8 cellular contexts compared by ENCODE assay signal in genomic region chr11:59754494-59754858, GRCh38. TPM values are rescaled to one million over a fixed set of nuclear protein-coding genes. Genes with fewer than 3 reads are reported as not detected.
A peak's percentile ranks its signal among the peaks of the same experiment; 100 is the strongest.
DNase-seq lines count a peak whose midpoint lies in the region; ATAC-seq and TF ChIP-seq lines count a peak whose summit lies in the region.

No MANE protein-coding gene starts in this region.

- H3K4me1 Mint-ChIP-seq in activated B cell treated with CpG ODN at 0.5 μM for 24 hours (peaks cover 28% of the 10 kb centered on the region), endothelial cell (ENCODE audit: unreplicated experiment) (peaks cover 43% of the 10 kb centered on the region)
- H3K4me1 Mint-ChIP-seq in natural killer cell treated with Interleukin-12 subunit alpha and Interleukin-12 subunit beta and Interleukin-15 and Interleukin-18, amount 100 ng/mL, for 72 hours (ENCODE audit: low read depth in 2 of 2) = peaks cover 28 to 35% of the 10 kb centered on the region in 2 donors

- no peaks in the 10 kb centered on the region for H3K9me3 Mint-ChIP-seq in activated B cell treated with CpG ODN at 0.5 μM for 24 hours
- no peaks in the 10 kb centered on the region for H3K9me3 Mint-ChIP-seq in endothelial cell (ENCODE audit: unreplicated experiment)
- H3K9me3 Mint-ChIP-seq in natural killer cell treated with Interleukin-12 subunit alpha and Interleukin-12 subunit beta and Interleukin-15 and Interleukin-18, amount 100 ng/mL, for 72 hours = no peaks in the 10 kb centered on the region

- peak overlapping the region; percentile 90 for H3K4me3 Mint-ChIP-seq in activated B cell treated with CpG ODN at 0.5 μM for 24 hours
- H3K4me3 Mint-ChIP-seq in endothelial cell (ENCODE audit: unreplicated experiment) = peak overlapping the region; percentile 95
- H3K4me3 Mint-ChIP-seq in natural killer cell treated with Interleukin-12 subunit alpha and Interleukin-12 subunit beta and Interleukin-15 and Interleukin-18, amount 100 ng/mL, for 72 hours = peak overlapping the region; percentile 96

- CTCF ChIA-PET in activated B cell treated with CpG ODN at 0.5 μM for 24 hours (lab: Charles Lee) = interaction anchor here (1.0 to 7.3 kb wide), 10 partner anchors 12 to 375 kb away, joined by 3 to 112 read pairs (median 3); partner anchors contain the start of gene MRPL16

- intact Hi-C loops in activated B cell treated with CpG ODN at 0.5 μM for 24 hours (cut with micrococcal nuclease) = loop anchor here (1.0 to 10.0 kb wide), 10 partner anchors 18 to 496 kb away; partner anchors contain the start of genes MRPL16, MS4A6A and PATL1

- H3K27ac Mint-ChIP-seq in activated B cell treated with CpG ODN at 0.5 μM for 24 hours (peak overlapping the region; percentile 62), endothelial cell (ENCODE audit: unreplicated experiment) (peak overlapping the region; percentile 58)
- H3K27ac Mint-ChIP-seq in natural killer cell treated with Interleukin-12 subunit alpha and Interleukin-12 subunit beta and Interleukin-15 and Interleukin-18, amount 100 ng/mL, for 72 hours = peak overlapping the region; percentile 63 to 70

- in situ Hi-C loops in ACHN (cut with HindIII; ENCODE audit: low pct_ligation_motif_present, low pct_unique_long_range_greater_than_20kb, low sequenced_read_pairs) = no loop called here

- TF ChIP-seq CTCF in HL-60 (IDR thresholded peaks at IDR 0.05; ENCODE audit: insufficient read depth, low read length) (no peak), activated B cell treated with CpG ODN at 0.5 μM for 24 hours (IDR thresholded peaks at IDR 0.05) (no peak), endothelial cell (IDR thresholded peaks at IDR 0.05; ENCODE audit: unreplicated experiment) (no peak)

- H3K36me3 Mint-ChIP-seq in activated B cell treated with CpG ODN at 0.5 μM for 24 hours (ENCODE audit: low read depth) (peaks cover 3% of the 10 kb centered on the region), endothelial cell (ENCODE audit: low read depth, unreplicated experiment) (peaks cover 22% of the 10 kb centered on the region)
- H3K36me3 Mint-ChIP-seq in natural killer cell treated with Interleukin-12 subunit alpha and Interleukin-12 subunit beta and Interleukin-15 and Interleukin-18, amount 100 ng/mL, for 72 hours = no peaks in the 10 kb centered on the region

- H3K27ac ChIP-seq in HL-60 (replicated peaks) = peak overlapping the region; percentile 72

- H3K27me3 ChIP-seq in HL-60 (ENCODE audit: insufficient read depth, poor library complexity, severe bottlenecking) = no peaks in the 10 kb centered on the region

- POLR2A ChIA-PET in activated B cell treated with CpG ODN at 0.5 μM for 24 hours (lab: Charles Lee) = interaction anchor here (1.0 to 4.3 kb wide), 5 partner anchors 9 to 56 kb away, joined by 3 to 43 read pairs (median 10); partner anchors contain the start of gene MRPL16

- peaks cover 3% of the 10 kb centered on the region for H3K27me3 Mint-ChIP-seq in activated B cell treated with CpG ODN at 0.5 μM for 24 hours
- peaks cover 16% of the 10 kb centered on the region for H3K27me3 Mint-ChIP-seq in endothelial cell (ENCODE audit: unreplicated experiment)
- peaks cover under 1 to 4% of the 10 kb centered on the region in 2 donors for H3K27me3 Mint-ChIP-seq in natural killer cell treated with Interleukin-12 subunit alpha and Interleukin-12 subunit beta and Interleukin-15 and Interleukin-18, amount 100 ng/mL, for 72 hours

- peak overlapping the region; percentile 94 for H3K4me3 ChIP-seq in HL-60 (replicated peaks; ENCODE audit: insufficient read depth, low read length)

- ATAC-seq in GM18502 (IDR thresholded peaks at IDR 0.05; ENCODE audit: poor library complexity, unreplicated experiment) = peak; percentile 30
- peak; percentile 35 for ATAC-seq in activated B cell treated with CpG ODN at 0.5 μM for 24 hours (ENCODE audit: low read depth)
- no peak for ATAC-seq in natural killer cell treated with Interleukin-12 subunit alpha and Interleukin-12 subunit beta and Interleukin-15 and Interleukin-18, amount 100 ng/mL, for 72 hours

- DNase-seq in ACHN (peak; percentile 17), HL-60 (ENCODE audit: low read depth in 1 of 2, low spot score in 1 of 2) (peak in 1 of 2 experiments; percentile 48), activated B cell treated with CpG ODN at 0.5 μM for 24 hours (peak; percentile 33), endothelial cell (ENCODE audit: low spot score) (peak; percentile 30), AML-193 (lab: John Stamatoyannopoulos, UW) (no peak), GOT3 (lab: John Stamatoyannopoulos, UW) (no peak)
- DNase-seq in natural killer cell treated with Interleukin-12 subunit alpha and Interleukin-12 subunit beta and Interleukin-15 and Interleukin-18, amount 100 ng/mL, for 72 hours (ENCODE audit: low spot score) = no peak

RNA-seq across cellular contexts. Expression of gene STX3, which starts 0.7 kb away (rescaled TPM):
- total RNA-seq in activated B cell treated with CpG ODN at 0.5 μM for 24 hours (14.5 and 16.7 TPM in 2 replicates), endothelial cell (ENCODE audit: unreplicated experiment) (140 TPM)
- 10 to 100 TPM; 26.8 to 28.5 TPM for total RNA-seq in natural killer cell treated with Interleukin-12 subunit alpha and Interleukin-12 subunit beta and Interleukin-15 and Interleukin-18, amount 100 ng/mL, for 72 hours

RNA-seq across cellular contexts. Expression of gene OR10V1, which starts 40.8 kb away (rescaled TPM):
- total RNA-seq in activated B cell treated with CpG ODN at 0.5 μM for 24 hours (not detected in 2 replicates), endothelial cell (ENCODE audit: unreplicated experiment) (not detected)
- total RNA-seq in natural killer cell treated with Interleukin-12 subunit alpha and Interleukin-12 subunit beta and Interleukin-15 and Interleukin-18, amount 100 ng/mL, for 72 hours = not detected

RNA-seq across cellular contexts. Expression of gene MRPL16, which starts 56.1 kb away (rescaled TPM):
- 56.4 and 57.7 TPM in 2 replicates for total RNA-seq in activated B cell treated with CpG ODN at 0.5 μM for 24 hours
- 47.2 TPM for total RNA-seq in endothelial cell (ENCODE audit: unreplicated experiment)
- 10 to 100 TPM; 58.7 to 75.5 TPM for total RNA-seq in natural killer cell treated with Interleukin-12 subunit alpha and Interleukin-12 subunit beta and Interleukin-15 and Interleukin-18, amount 100 ng/mL, for 72 hours

Comparison
In these comparisons a context has a peak if more than half of its experiments do, and no peak if none do; other contexts are left out.
1. DNase-seq: peak in ACHN (single experiment), activated B cell treated with CpG ODN at 0.5 μM for 24 hours (single experiment) and endothelial cell (single experiment); none in natural killer cell treated with Interleukin-12 subunit alpha and Interleukin-12 subunit beta and Interleukin-15 and Interleukin-18, amount 100 ng/mL, for 72 hours (single experiment), AML-193 (0 of 2) and GOT3 (single experiment).
2. ATAC-seq: peak in GM18502 (single experiment) and activated B cell treated with CpG ODN at 0.5 μM for 24 hours (single experiment); none in natural killer cell treated with Interleukin-12 subunit alpha and Interleukin-12 subunit beta and Interleukin-15 and Interleukin-18, amount 100 ng/mL, for 72 hours (0 of 2).
3. Peak in every context shown above with its lines, with median percentiles within 50 percentile points of each other: H3K27ac Mint-ChIP-seq and H3K4me3 Mint-ChIP-seq.